Comparison of ENCODE assay signal across 1 cellular context in the genomic region with DNA sequence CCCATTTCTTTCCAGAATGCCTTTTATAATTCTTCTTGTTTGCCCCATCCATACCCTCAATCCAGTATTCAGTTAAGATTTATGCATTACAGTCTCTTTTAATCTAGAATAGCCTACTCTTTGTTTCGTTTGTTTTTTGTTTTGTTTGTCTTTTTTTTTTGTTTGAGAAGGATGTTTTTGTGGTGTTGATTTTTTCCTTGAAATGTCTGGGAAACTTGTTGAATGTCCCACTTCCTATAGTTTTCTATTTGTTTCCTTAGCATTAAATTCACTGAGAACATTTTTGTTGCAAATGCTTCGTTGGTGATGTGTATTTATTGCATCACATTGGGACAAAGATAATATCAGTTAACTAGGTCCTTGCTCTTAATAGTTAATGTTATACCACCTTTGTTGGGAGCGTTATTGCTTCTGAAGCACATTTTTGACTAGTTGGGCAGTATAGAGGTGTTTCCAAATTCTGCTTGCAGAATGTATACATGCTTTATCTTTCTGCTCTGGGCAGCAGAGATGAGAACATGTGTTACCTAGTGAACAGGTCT.
TF ChIP-seq lines count a peak whose summit lies in the region.

No MANE protein-coding gene starts in this region.

TF ChIP-seq in K562, 482 proteins besides CTCF, POLR2A, EP300 and RAD21:
- no peak for TF ChIP-seq CEBPG (CRISPR knock-in tag; IDR thresholded peaks at IDR 0.05)
- TF ChIP-seq CEBPG (tag; conservative IDR thresholded peaks at IDR 0.05 in 1 of 2, IDR thresholded peaks at IDR 0.05 in 1 of 2) = peak in 1 of 2 experiments; percentile 59; a peak in 2 of 4 replicates
- no peak for TF ChIP-seq NCOA2 (IDR thresholded peaks at IDR 0.05; ENCODE audit: partially characterized antibody in 2 of 2)
- no peak for TF ChIP-seq KDM2B (CRISPR knock-in tag; IDR thresholded peaks at IDR 0.05)
- peak; percentile 27; the same call in 1 of the 2 replicates for TF ChIP-seq CEBPB (tag; IDR thresholded peaks at IDR 0.05)
- TF ChIP-seq, protein P1, sequence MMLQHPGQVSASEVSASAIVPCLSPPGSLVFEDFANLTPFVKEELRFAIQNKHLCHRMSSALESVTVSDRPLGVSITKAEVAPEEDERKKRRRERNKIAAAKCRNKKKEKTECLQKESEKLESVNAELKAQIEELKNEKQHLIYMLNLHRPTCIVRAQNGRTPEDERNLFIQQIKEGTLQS (IDR thresholded peaks at IDR 0.05) = 0 out of 2 replicates have a peak, but pooled peaks have one; percentile 16
- TF ChIP-seq, protein P1 (CRISPR knock-in tag; conservative IDR thresholded peaks at IDR 0.05) = no peak
TF ChIP-seq in K562: peak in this region for 3.
